10 cellular contexts compared by ENCODE assay signal in the genomic region with DNA sequence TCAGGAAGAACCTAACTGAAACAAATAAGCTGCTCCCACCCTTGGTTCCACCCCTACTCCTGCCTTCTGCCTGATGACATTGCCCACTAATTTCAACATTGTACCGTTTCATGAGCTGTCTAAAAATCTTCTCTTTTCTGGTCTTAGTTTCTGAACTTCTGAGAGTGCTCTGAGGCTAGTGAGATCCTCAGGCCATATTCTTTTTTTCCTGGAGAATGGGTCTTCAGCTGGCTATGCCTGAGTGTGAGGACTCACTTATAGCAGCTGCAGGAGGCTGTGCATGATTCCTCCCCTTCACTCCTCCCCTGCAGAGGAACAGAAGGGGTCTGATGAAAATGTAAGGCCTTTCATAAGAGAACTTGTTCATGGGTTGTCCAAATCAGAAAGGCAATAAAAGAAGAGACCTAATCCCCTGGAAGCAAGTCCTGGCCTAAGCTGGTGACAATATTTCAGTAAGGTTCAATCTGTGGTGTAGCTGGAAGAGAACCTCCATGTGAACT. TPM values are rescaled to one million over a fixed set of nuclear protein-coding genes. Genes with fewer than 3 reads are reported as not detected.
"Had no signal": no experiment of that assay in that cellular context is flagged by ENCODE, and none has a peak within 500 bp of the region (broad histone marks: within the 10 kb centered on the region; RNA-seq: fewer than 3 reads in every experiment).

No MANE protein-coding gene starts in this region.

- H3K27ac Mint-ChIP-seq: activated CD4-positive, alpha-beta T cell treated with anti-CD3 and anti-CD28 coated beads, Interleukin-2, amount 10 ng/mL, durations not matched to agents 24 days and 14 days; activated T-helper 2 cell treated with anti-CD3 and anti-CD28 coated beads, Interferon-gamma antibody, Interleukin-2, Interleukin-4, amounts not matched to agents 10 μg/mL and 5 μg/mL and 100 μg/mL, durations not matched to agents 14 hours and 24 hours and 36 hours had no signal

- H3K27ac ChIP-seq: SK-N-MC had no signal

- H3K27me3 Mint-ChIP-seq: activated CD4-positive, alpha-beta T cell treated with anti-CD3 and anti-CD28 coated beads, Interleukin-2, amount 10 ng/mL, durations not matched to agents 24 days and 14 days had no signal

- H3K4me1 Mint-ChIP-seq: activated CD4-positive, alpha-beta T cell treated with anti-CD3 and anti-CD28 coated beads, Interleukin-2, amount 10 ng/mL, durations not matched to agents 24 days and 14 days had no signal

- H3K9me3 Mint-ChIP-seq: activated CD4-positive, alpha-beta T cell treated with anti-CD3 and anti-CD28 coated beads, Interleukin-2, amount 10 ng/mL, durations not matched to agents 24 days and 14 days; activated T-helper 2 cell treated with anti-CD3 and anti-CD28 coated beads, Interferon-gamma antibody, Interleukin-2, Interleukin-4, amounts not matched to agents 10 μg/mL and 5 μg/mL and 100 μg/mL, durations not matched to agents 14 hours and 24 hours and 36 hours had no signal

- DNase-seq: activated CD4-positive, alpha-beta T cell treated with anti-CD3 and anti-CD28 coated beads, Interleukin-2, amount 10 ng/mL, durations not matched to agents 24 days and 14 days; MV-4-11; NCI-H1694; NCI-H2171 treated with DMSO at 0.1 percent for 48 hours; NCI-H526; RPMI8226; T-helper 2 cell had no signal

- H3K4me3 ChIP-seq: SK-N-MC had no signal

- H3K4me3 Mint-ChIP-seq: activated CD4-positive, alpha-beta T cell treated with anti-CD3 and anti-CD28 coated beads, Interleukin-2, amount 10 ng/mL, durations not matched to agents 24 days and 14 days had no signal

RNA-seq across cellular contexts. Expression of a gene that starts 11.1 kb away (rescaled TPM):
- total RNA-seq: activated CD4-positive, alpha-beta T cell treated with anti-CD3 and anti-CD28 coated beads, Interleukin-2, amount 10 ng/mL, durations not matched to agents 24 days and 14 days; activated T-helper 2 cell treated with anti-CD3 and anti-CD28 coated beads, Interferon-gamma antibody, Interleukin-2, Interleukin-4, amounts not matched to agents 10 μg/mL and 5 μg/mL and 100 μg/mL, durations not matched to agents 14 hours and 24 hours and 36 hours had no signal

RNA-seq across cellular contexts. Expression of a gene that starts 17.0 kb away (rescaled TPM):
- total RNA-seq: activated CD4-positive, alpha-beta T cell treated with anti-CD3 and anti-CD28 coated beads, Interleukin-2, amount 10 ng/mL, durations not matched to agents 24 days and 14 days; activated T-helper 2 cell treated with anti-CD3 and anti-CD28 coated beads, Interferon-gamma antibody, Interleukin-2, Interleukin-4, amounts not matched to agents 10 μg/mL and 5 μg/mL and 100 μg/mL, durations not matched to agents 14 hours and 24 hours and 36 hours; HT1080 had no signal

RNA-seq across cellular contexts. Expression of a gene that starts 24.0 kb away (rescaled TPM):
- total RNA-seq: activated CD4-positive, alpha-beta T cell treated with anti-CD3 and anti-CD28 coated beads, Interleukin-2, amount 10 ng/mL, durations not matched to agents 24 days and 14 days; activated T-helper 2 cell treated with anti-CD3 and anti-CD28 coated beads, Interferon-gamma antibody, Interleukin-2, Interleukin-4, amounts not matched to agents 10 μg/mL and 5 μg/mL and 100 μg/mL, durations not matched to agents 14 hours and 24 hours and 36 hours had no signal

RNA-seq across cellular contexts. Expression of a gene that starts 28.1 kb away (rescaled TPM):
- total RNA-seq: activated CD4-positive, alpha-beta T cell treated with anti-CD3 and anti-CD28 coated beads, Interleukin-2, amount 10 ng/mL, durations not matched to agents 24 days and 14 days; activated T-helper 2 cell treated with anti-CD3 and anti-CD28 coated beads, Interferon-gamma antibody, Interleukin-2, Interleukin-4, amounts not matched to agents 10 μg/mL and 5 μg/mL and 100 μg/mL, durations not matched to agents 14 hours and 24 hours and 36 hours had no signal
